16 cellular contexts compared by ENCODE assay signal in genomic region chr4:901192-901910, GRCh38.
"Had no signal": no experiment of that assay in that cellular context is flagged by ENCODE, and none has a peak within 500 bp of the region (broad histone marks: within the 10 kb centered on the region; RNA-seq: fewer than 3 reads in every experiment).

No MANE protein-coding gene starts in this region.

- H3K27me3 ChIP-seq: SJSA1 had no signal

- H3K4me3 ChIP-seq: SJSA1, SK-N-MC had no signal

- DNase-seq: KBM-7, MV-4-11, NCI-H1048, NCI-H1105, NCI-H1436 treated with DMSO at 0.1 percent for 48 hours, NCI-H1694, NCI-H187 treated with DMSO at 0.1 percent for 48 hours, NCI-H2029 treated with DMSO at 0.1 percent for 48 hours, NCI-H2227 treated with DMSO at 0.1 percent for 48 hours, NCI-H524, NCI-H69, NCI-H774, RPMI8226, SHP77 treated with DMSO at 0.1 percent for 48 hours had no signal

- H3K36me3 ChIP-seq: SJSA1 had no signal

- H3K27ac ChIP-seq: SJSA1, SK-N-MC had no signal

- H3K4me1 ChIP-seq: SJSA1 had no signal

- H3K9me3 ChIP-seq: SJSA1 had no signal
